ENCODE assay signal across 1 cellular context in genomic region chr15:46151786-46152185, GRCh38.
TF ChIP-seq lines count a peak whose summit lies in the region.

No MANE protein-coding gene starts in this region.

TF ChIP-seq in GM23338, 12 proteins besides CTCF, POLR2A, EP300 and RAD21 (continued from another document):
- TF ChIP-seq, protein P1, sequence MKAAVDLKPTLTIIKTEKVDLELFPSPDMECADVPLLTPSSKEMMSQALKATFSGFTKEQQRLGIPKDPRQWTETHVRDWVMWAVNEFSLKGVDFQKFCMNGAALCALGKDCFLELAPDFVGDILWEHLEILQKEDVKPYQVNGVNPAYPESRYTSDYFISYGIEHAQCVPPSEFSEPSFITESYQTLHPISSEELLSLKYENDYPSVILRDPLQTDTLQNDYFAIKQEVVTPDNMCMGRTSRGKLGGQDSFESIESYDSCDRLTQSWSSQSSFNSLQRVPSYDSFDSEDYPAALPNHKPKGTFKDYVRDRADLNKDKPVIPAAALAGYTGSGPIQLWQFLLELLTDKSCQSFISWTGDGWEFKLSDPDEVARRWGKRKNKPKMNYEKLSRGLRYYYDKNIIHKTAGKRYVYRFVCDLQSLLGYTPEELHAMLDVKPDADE (IDR thresholded peaks at IDR 0.05): no peak
- TF ChIP-seq ZNF331 (CRISPR knock-in tag; IDR thresholded peaks at IDR 0.05; ENCODE audit: low read depth) (no peak), NANOG (IDR thresholded peaks at IDR 0.05; ENCODE audit: borderline replicate concordance) (no peak), EZH2phosphoT487 (IDR thresholded peaks at IDR 0.05; ENCODE audit: unreplicated experiment) (no peak), POLR2AphosphoS5 (IDR thresholded peaks at IDR 0.05; ENCODE audit: low read depth) (no peak), EZH2 (IDR thresholded peaks at IDR 0.05; ENCODE audit: low read depth, unreplicated experiment) (no peak), REST (IDR thresholded peaks at IDR 0.05; ENCODE audit: unreplicated experiment) (no peak)
